ENCODE assay signal across 8 cellular contexts in the genomic region with DNA sequence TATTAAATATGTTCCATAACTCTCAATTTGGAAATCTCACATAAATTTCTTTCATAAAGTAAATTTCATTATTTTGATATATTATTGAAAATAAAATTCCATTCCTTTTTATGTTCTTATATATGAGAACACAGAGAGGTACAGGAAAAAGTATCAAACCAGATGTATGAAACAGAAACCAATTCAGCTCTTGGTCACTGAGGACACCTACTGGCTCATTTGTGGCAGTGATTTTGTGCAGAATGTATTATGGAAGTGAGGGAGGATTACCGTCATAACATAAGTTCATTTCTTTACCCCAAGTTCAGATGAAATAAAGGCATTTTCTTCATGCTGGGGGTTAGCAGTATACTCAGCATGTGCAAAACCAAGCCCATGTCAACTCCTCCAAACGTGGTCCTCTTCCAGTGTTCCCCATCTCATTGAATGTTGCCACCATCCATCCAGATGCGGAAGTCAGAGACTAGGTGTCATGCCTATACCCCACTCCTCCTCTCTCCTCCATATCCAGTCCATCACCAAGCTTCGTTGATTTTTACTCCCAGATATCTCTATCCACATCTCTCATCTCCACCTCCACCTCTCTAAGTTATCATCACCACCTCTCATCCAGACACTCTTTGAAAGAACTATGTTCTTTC. TPM values are rescaled to one million over a fixed set of nuclear protein-coding genes. Genes with fewer than 3 reads are reported as not detected.
A peak's percentile ranks its signal among the peaks of the same experiment; 100 is the strongest.
DNase-seq lines count a peak whose midpoint lies in the region; ATAC-seq, FAIRE-seq and TF ChIP-seq lines count a peak whose summit lies in the region.

No MANE protein-coding gene starts in this region.

- no TSS peak for BruUV-seq in GM12878 (replicated peaks; lab: Mats Ljungman, UMichigan)

- H3K27me3 ChIP-seq in ACC112 (ENCODE audit: insufficient read depth, low read length) (no peaks in the 10 kb centered on the region), GM06990 (replicated peaks; ENCODE audit: control insufficient read depth, insufficient read depth, low read length) (no peaks in the 10 kb centered on the region), GM12878 (replicated peaks in 1 of 2; ENCODE audit: control insufficient read depth in 2 of 2, insufficient read depth in 2 of 2, low read length in 1 of 2) (no peaks in the 10 kb centered on the region; a peak in 1 of 4 replicates), iPS DF 6.9 (ENCODE audit: control insufficient read depth, insufficient read depth, low read length) (no peaks in the 10 kb centered on the region)

- H2AFZ ChIP-seq in ACC112 (ENCODE audit: low read length, unreplicated experiment): peak overlapping the region; percentile 44
- H2AFZ ChIP-seq in GM12878 (ENCODE audit: control insufficient read depth, low read depth, low read length): no peak overlapping the region

- H4K20me1 ChIP-seq in GM12878 (ENCODE audit: control insufficient read depth, insufficient read depth): no peaks in the 10 kb centered on the region

- peaks cover 5% of the 10 kb centered on the region for H3K4me1 ChIP-seq in ACC112 (ENCODE audit: control insufficient read depth, insufficient read depth, low read length, unreplicated experiment)
- H3K4me1 ChIP-seq in GM12878 (ENCODE audit: control insufficient read depth, insufficient read depth, low read length): no peaks in the 10 kb centered on the region
- no peaks in the 10 kb centered on the region for H3K4me1 ChIP-seq in iPS DF 6.9 (ENCODE audit: control insufficient read depth, insufficient read depth, low read length)

- no peak overlapping the region for H3K4me2 ChIP-seq in GM12878 (ENCODE audit: control insufficient read depth, insufficient read depth)

- TF ChIP-seq POLR2A in GM12878 (IDR thresholded peaks at IDR 0.05; ENCODE audit: low read depth, low read length): no peak

- H3K9me3 ChIP-seq in GM12878 (replicated peaks; ENCODE audit: control insufficient read depth, insufficient read depth, low read length) (no peaks in the 10 kb centered on the region; the same call in 2 of the 3 replicates), iPS DF 6.9 (ENCODE audit: control insufficient read depth, insufficient read depth, low read length) (no peaks in the 10 kb centered on the region)

- peak; percentile 78 for TF ChIP-seq RAD21 in GM12878 (IDR thresholded peaks at IDR 0.05; ENCODE audit: insufficient read depth, low read depth, low read length)

- H3K79me2 ChIP-seq in ACC112 (ENCODE audit: control insufficient read depth, insufficient read depth, low read length, unreplicated experiment) (no peaks in the 10 kb centered on the region), GM12878 (ENCODE audit: control insufficient read depth, insufficient read depth, low read length) (no peaks in the 10 kb centered on the region)

- intact Hi-C loops in GM12878 (cut with micrococcal nuclease; ENCODE audit: unreplicated experiment): no loop called here

- POLR2A ChIA-PET in GM12878 (lab: Charles Lee): interaction anchor here (1.0 kb wide), 1 partner anchor 22 kb away, joined by 4 read pairs; no protein-coding TSS in a partner anchor

- in situ Hi-C loops in GM12878 (cut with MboI): loop anchor here (25.0 kb wide), 1 partner anchor 1530 kb away; no protein-coding TSS in a partner anchor

- ATAC-seq in HG03095 (IDR thresholded peaks at IDR 0.05; ENCODE audit: unreplicated experiment) (peak; percentile 66), GM12878 (peak; percentile 86)
- ATAC-seq in stimulated activated naive CD8-positive, alpha-beta T cell treated with anti-CD3 and anti-CD28 coated beads, Interleukin-15, Interleukin-2, amounts not matched to agents 100 U/mL and 50 U/mL, for 24 hours: peak; percentile 57

- no peak for TF ChIP-seq EP300 in GM12878 (IDR thresholded peaks at IDR 0.05; ENCODE audit: borderline replicate concordance in 1 of 2, control insufficient read depth in 1 of 2, low read depth in 2 of 2, low read length in 2 of 2)

- peak; percentile 77 for TF ChIP-seq CTCF in GM06990 (IDR thresholded peaks at IDR 0.05; ENCODE audit: insufficient read depth, low read length, poor library complexity, severe bottlenecking)
- peak; percentile 66 to 76 (median 73) for TF ChIP-seq CTCF in GM12878 (IDR thresholded peaks at IDR 0.05 in 2 of 3, conservative IDR thresholded peaks at IDR 0.05 in 1 of 3; ENCODE audit: control insufficient read depth in 2 of 3, extremely low read depth in 1 of 3, insufficient read depth in 1 of 3, low read depth in 3 of 3, low read length in 3 of 3)

- peak overlapping the region; percentile 78 for H3K27ac ChIP-seq in ACC112 (ENCODE audit: low read depth, low read length)
- no peak overlapping the region for H3K27ac ChIP-seq in GM12878 (ENCODE audit: control insufficient read depth, insufficient read depth)
- H3K27ac ChIP-seq in iPS DF 6.9 (ENCODE audit: low read length): no peak overlapping the region

- no peaks in the 10 kb centered on the region for H3K36me3 ChIP-seq in ACC112 (ENCODE audit: insufficient read depth, low read length)
- no peaks in the 10 kb centered on the region for H3K36me3 ChIP-seq in GM06990 (ENCODE audit: control insufficient read depth, insufficient read depth, low read length)
- H3K36me3 ChIP-seq in GM12878 (ENCODE audit: control insufficient read depth in 2 of 2, insufficient read depth in 2 of 2, low read length in 1 of 2): no peaks in the 10 kb centered on the region
- H3K36me3 ChIP-seq in iPS DF 6.9 (ENCODE audit: control insufficient read depth, insufficient read depth, low read length): no peaks in the 10 kb centered on the region

- DNase-seq in GM06990 (ENCODE audit: extremely low read depth, insufficient read length) (peak; percentile 2), NCI-H510A (lab: John Stamatoyannopoulos, UW) (peak; percentile 9), GM12878 (ENCODE audit: low read depth, low spot score) (peak; percentile 8), iPS DF 6.9 (ENCODE audit: low read depth, low spot score) (peak; percentile 18)
- DNase-seq in stimulated activated naive CD8-positive, alpha-beta T cell treated with anti-CD3 and anti-CD28 coated beads, Interleukin-15, Interleukin-2, amounts not matched to agents 100 U/mL and 50 U/mL, for 24 hours: no peak
- DNase-seq in activated effector memory CD4-positive, alpha-beta T cell treated with Interleukin-2 at 50 U/mL for 16 hours: no peak

- SMC1A ChIA-PET in GM12878 (lab: Charles Lee; ENCODE audit: uncharacterized antibody, unreplicated experiment): interaction anchor here (0.6 to 1.0 kb wide), 3 partner anchors 9 to 58 kb away, joined by 3 read pairs; no protein-coding TSS in a partner anchor

- RAD21 ChIA-PET in GM12878 (lab: Charles Lee; ENCODE audit: unreplicated experiment): interaction anchor here (0.5 kb wide), 1 partner anchor 23 kb away, joined by 3 read pairs; no protein-coding TSS in a partner anchor

- no peak overlapping the region for H3K9ac ChIP-seq in GM12878 (ENCODE audit: control insufficient read depth, insufficient read depth, low read length)

- no peak overlapping the region for H3K4me3 ChIP-seq in ACC112 (ENCODE audit: low read depth, low read length)
- H3K4me3 ChIP-seq in GM06990 (replicated peaks; ENCODE audit: low read depth, low read length): no peak overlapping the region
- H3K4me3 ChIP-seq in GM12878: no peak overlapping the region
- no peak overlapping the region for H3K4me3 ChIP-seq in iPS DF 6.9 (ENCODE audit: low read length)

- WGBS in GM12878 (ENCODE audit: insufficient coverage, insufficient replicate concordance, low lambda C conversion rate, missing lambda C conversion rate): 23% methylated on average over 4 of the region's 4 CpGs
- WGBS in iPS DF 6.9 (ENCODE audit: insufficient coverage, insufficient read length): no CpG with 5 or more reads among the region's 4 CpGs

- peak; percentile 74 for FAIRE-seq in GM12878 (lab: Jason Lieb, UNC)

- CTCF ChIA-PET in GM12878 (lab: Yijun Ruan, JAX): interaction anchor here (0.7 to 1.9 kb wide), 5 partner anchors 9 to 32 kb away, joined by 3 to 14 read pairs (median 3); no protein-coding TSS in a partner anchor

RNA-seq across cellular contexts. Expression of gene MALL, which starts 41.7 kb away (rescaled TPM):
- total RNA-seq in GM12878 (2013; cell fraction: nucleolus; rRNA removed): not detected in 2 replicates
- total RNA-seq in GM12878 (2014; rRNA removed) (not detected in 2 replicates), GM12878 (2014; rRNA removed; fragmentation: Illumina TruSeq; extraction: Trizol) (not detected in 2 replicates), GM12878 (2021) (0.26 and 0.27 TPM in 2 replicates)
- not detected for polyA plus RNA-seq in GM12878 (2011; ENCODE audit: low read depth)
- polyA plus RNA-seq in GM12878 (2011; rRNA removed) (not detected in 2 replicates), GM12878 (2014; fragmentation: Illumina TruSeq; extraction: Trizol) (not detected in 2 replicates), GM12878 (2014; fragmentation: Nextera tagmentation; extraction: Ambion mirVana) (not detected), GM12878 (2014; rRNA removed) (not detected in 2 replicates), GM12878 (2016; fragmentation: Nextera tagmentation; extraction: Ambion mirVana) (not detected)
- polyA plus RNA-seq in GM12878 (2011; cell fraction: cytosol; rRNA removed): not detected in 2 replicates
- polyA plus RNA-seq in GM12878 (2011; cell fraction: nucleus; rRNA removed): not detected in 2 replicates
- not detected in 2 replicates for polyA plus RNA-seq in GM12878 (2012)
- not detected in 2 replicates for polyA minus RNA-seq in GM12878 (2011; rRNA and poly(A)+ RNA removed)
- not detected in 2 replicates for polyA minus RNA-seq in GM12878 (2011; cell fraction: cytosol; rRNA and poly(A)+ RNA removed)
- not detected in 2 replicates for polyA minus RNA-seq in GM12878 (2011; cell fraction: nucleus; rRNA and poly(A)+ RNA removed)

RNA-seq across cellular contexts. Expression of gene NPHP1, which starts 47.5 kb away (rescaled TPM):
- 3.7 and 4.4 TPM in 2 replicates for total RNA-seq in GM12878 (2013; cell fraction: nucleolus; rRNA removed)
- total RNA-seq in GM12878 (2014; rRNA removed) (0.11 and 0.96 TPM in 2 replicates), GM12878 (2014; rRNA removed; fragmentation: Illumina TruSeq; extraction: Trizol) (0.85 and 1.2 TPM in 2 replicates), GM12878 (2021) (0.23 and 0.98 TPM in 2 replicates)
- 0.28 TPM for polyA plus RNA-seq in GM12878 (2011; ENCODE audit: low read depth)
- polyA plus RNA-seq in GM12878 (2011; rRNA removed) (1.4 and 1.6 TPM in 2 replicates), GM12878 (2014; fragmentation: Illumina TruSeq; extraction: Trizol) (0.41 and 0.43 TPM in 2 replicates), GM12878 (2014; fragmentation: Nextera tagmentation; extraction: Ambion mirVana) (1 to 10 TPM; 2.7 to 3.3 TPM), GM12878 (2014; rRNA removed) (0.49 and 0.55 TPM in 2 replicates), GM12878 (2016; fragmentation: Nextera tagmentation; extraction: Ambion mirVana) (1 to 10 TPM; 2.0 to 3.5 TPM)
- 0.30 and 0.33 TPM in 2 replicates for polyA plus RNA-seq in GM12878 (2011; cell fraction: cytosol; rRNA removed)
- 0.98 and 2.1 TPM in 2 replicates for polyA plus RNA-seq in GM12878 (2011; cell fraction: nucleus; rRNA removed)
- 0.66 and 1.3 TPM in 2 replicates for polyA plus RNA-seq in GM12878 (2012)
- 0.62 and 1.1 TPM in 2 replicates for polyA minus RNA-seq in GM12878 (2011; rRNA and poly(A)+ RNA removed)
- 0.94 TPM in 1 of 2 replicates, not detected in the other for polyA minus RNA-seq in GM12878 (2011; cell fraction: cytosol; rRNA and poly(A)+ RNA removed)
- polyA minus RNA-seq in GM12878 (2011; cell fraction: nucleus; rRNA and poly(A)+ RNA removed): 0.48 and 0.60 TPM in 2 replicates

RNA-seq across cellular contexts. Expression of gene MTLN, which starts 55.1 kb away (rescaled TPM):
- 4.8 and 5.4 TPM in 2 replicates for total RNA-seq in GM12878 (2013; cell fraction: nucleolus; rRNA removed)
- total RNA-seq in GM12878 (2014; rRNA removed): 79.0 and 105 TPM in 2 replicates
- 24.7 and 26.7 TPM in 2 replicates for total RNA-seq in GM12878 (2014; rRNA removed; fragmentation: Illumina TruSeq; extraction: Trizol)
- total RNA-seq in GM12878 (2021): 54.1 and 54.9 TPM in 2 replicates
- 15.2 TPM for polyA plus RNA-seq in GM12878 (2011; ENCODE audit: low read depth)
- polyA plus RNA-seq in GM12878 (2011; rRNA removed): 6.6 and 20.9 TPM in 2 replicates
- 27.8 and 33.7 TPM in 2 replicates for polyA plus RNA-seq in GM12878 (2011; cell fraction: cytosol; rRNA removed)
- 30.9 and 38.8 TPM in 2 replicates for polyA plus RNA-seq in GM12878 (2011; cell fraction: nucleus; rRNA removed)
- 45.7 and 48.6 TPM in 2 replicates for polyA plus RNA-seq in GM12878 (2012)
- 6.6 TPM in 1 of 2 replicates, not detected in the other for polyA plus RNA-seq in GM12878 (2014; fragmentation: Illumina TruSeq; extraction: Trizol)
- polyA plus RNA-seq in GM12878 (2014; fragmentation: Nextera tagmentation; extraction: Ambion mirVana): 10 to 100 TPM; 36.9 to 66.7 TPM
- 140 and 147 TPM in 2 replicates for polyA plus RNA-seq in GM12878 (2014; rRNA removed)
- polyA plus RNA-seq in GM12878 (2016; fragmentation: Nextera tagmentation; extraction: Ambion mirVana): 100 to 1,000 TPM; 108 to 122 TPM
- polyA minus RNA-seq in GM12878 (2011; rRNA and poly(A)+ RNA removed): 4.8 and 9.9 TPM in 2 replicates
- 3.5 TPM in 1 of 2 replicates, not detected in the other for polyA minus RNA-seq in GM12878 (2011; cell fraction: cytosol; rRNA and poly(A)+ RNA removed)
- 10.6 and 18.2 TPM in 2 replicates for polyA minus RNA-seq in GM12878 (2011; cell fraction: nucleus; rRNA and poly(A)+ RNA removed)

Comparison
In these comparisons a context has a peak if more than half of its experiments do, and no peak if none do; other contexts are left out.
1. DNase-seq: peak in GM06990 (single experiment), NCI-H510A (single experiment), GM12878 (single experiment) and iPS DF 6.9 (single experiment); none in stimulated activated naive CD8-positive, alpha-beta T cell treated with anti-CD3 and anti-CD28 coated beads, Interleukin-15, Interleukin-2, amounts not matched to agents 100 U/mL and 50 U/mL, for 24 hours (single experiment) and activated effector memory CD4-positive, alpha-beta T cell treated with Interleukin-2 at 50 U/mL for 16 hours (single experiment).
2. Peak in every context shown above with its lines, with median percentiles within 50 percentile points of each other: ATAC-seq.